ENCODE assay signal across 2 cellular contexts in genomic region chr11:76185511-76185910, GRCh38.
TF ChIP-seq lines count a peak whose summit lies in the region.

No MANE protein-coding gene starts in this region.

TF ChIP-seq in K562, 482 proteins besides CTCF, POLR2A, EP300 and RAD21:
- TF ChIP-seq NFE2 (IDR thresholded peaks at IDR 0.05; ENCODE audit: low read depth) (no peak), ZNF3 (CRISPR knock-in tag; IDR thresholded peaks at IDR 0.05) (no peak), HDAC8 (tag; IDR thresholded peaks at IDR 0.05) (no peak), STAT5A (IDR thresholded peaks at IDR 0.05; ENCODE audit: borderline replicate concordance, low read length) (no peak), RFX1 (IDR thresholded peaks at IDR 0.05) (no peak), KDM1A (IDR thresholded peaks at IDR 0.05) (no peak), ZBTB7A (IDR thresholded peaks at IDR 0.05; ENCODE audit: borderline replicate concordance, control insufficient read depth, low read depth, low read length) (no peak), THRB (CRISPR knock-in tag; conservative IDR thresholded peaks at IDR 0.05) (no peak)
- TF ChIP-seq, protein P1, sequence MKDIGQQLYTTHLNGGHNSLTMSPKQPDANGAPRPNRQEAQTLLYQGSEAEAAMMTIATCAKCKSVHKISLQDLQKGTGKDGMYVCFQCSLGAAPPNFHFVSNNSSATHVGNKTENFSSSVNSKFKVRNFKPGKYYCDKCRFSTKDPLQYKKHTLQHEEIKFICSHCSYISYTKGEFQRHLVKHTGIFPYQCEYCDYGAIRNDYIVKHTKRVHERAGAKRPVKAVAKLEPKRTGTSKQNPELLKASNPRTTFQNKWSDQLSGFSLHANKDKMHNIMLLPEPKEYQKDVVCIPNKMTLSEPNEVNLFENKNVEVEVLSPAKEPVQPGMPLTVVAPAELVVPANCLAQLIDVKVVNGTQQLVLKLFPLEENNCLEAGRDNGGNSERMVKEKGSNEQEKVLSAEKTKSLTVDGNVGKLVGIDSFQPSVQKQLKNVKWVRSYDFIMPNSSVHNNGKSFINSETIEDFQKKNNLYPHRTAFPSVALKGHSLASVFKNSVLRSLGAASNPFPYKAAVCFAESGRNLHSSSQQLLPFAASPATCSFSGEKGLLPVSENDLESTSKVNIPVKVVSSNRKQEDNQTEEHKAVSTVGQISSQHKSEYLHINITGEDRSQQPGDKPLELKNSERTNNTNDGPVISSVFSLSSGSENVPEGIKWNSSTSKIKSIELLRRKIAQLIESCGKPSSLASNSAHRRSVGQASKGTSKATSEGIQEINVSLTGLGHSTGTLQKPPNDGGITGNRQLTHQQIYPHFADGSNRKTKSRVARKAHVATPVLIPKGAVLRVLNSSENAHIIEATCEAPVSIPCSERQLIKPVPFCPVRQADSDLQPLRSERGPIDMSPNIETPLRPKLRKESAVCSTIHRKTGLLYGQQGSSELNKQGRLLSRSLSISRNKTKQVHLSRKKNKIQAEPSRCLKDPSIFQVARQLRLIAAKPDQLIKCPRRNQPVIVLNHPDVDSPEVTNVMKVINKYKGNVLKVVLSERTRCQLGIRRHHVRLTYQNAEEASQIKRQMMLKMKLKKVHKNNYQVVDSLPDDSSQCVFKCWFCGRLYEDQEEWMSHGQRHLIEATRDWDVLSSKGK (CRISPR knock-in tag; IDR thresholded peaks at IDR 0.05) = no peak
TF ChIP-seq in K562: peak in this region for 0.

TF ChIP-seq in SK-N-SH, 30 proteins besides CTCF, POLR2A, EP300 and RAD21:
- no peak for TF ChIP-seq NRF1 (IDR thresholded peaks at IDR 0.05; ENCODE audit: low read depth, low read length)
- no peak for TF ChIP-seq RXRA (IDR thresholded peaks at IDR 0.05; ENCODE audit: borderline replicate concordance, low read depth)
- TF ChIP-seq IRF3 (IDR thresholded peaks at IDR 0.05; ENCODE audit: low read depth, low read length) = no peak
- TF ChIP-seq RCOR1 (IDR thresholded peaks at IDR 0.05; ENCODE audit: low read length) = no peak
- no peak for TF ChIP-seq SMC3 (IDR thresholded peaks at IDR 0.05; ENCODE audit: low read depth, low read length)
- no peak for TF ChIP-seq RFX5 (IDR thresholded peaks at IDR 0.05; ENCODE audit: low read length)
- TF ChIP-seq, protein P2, sequence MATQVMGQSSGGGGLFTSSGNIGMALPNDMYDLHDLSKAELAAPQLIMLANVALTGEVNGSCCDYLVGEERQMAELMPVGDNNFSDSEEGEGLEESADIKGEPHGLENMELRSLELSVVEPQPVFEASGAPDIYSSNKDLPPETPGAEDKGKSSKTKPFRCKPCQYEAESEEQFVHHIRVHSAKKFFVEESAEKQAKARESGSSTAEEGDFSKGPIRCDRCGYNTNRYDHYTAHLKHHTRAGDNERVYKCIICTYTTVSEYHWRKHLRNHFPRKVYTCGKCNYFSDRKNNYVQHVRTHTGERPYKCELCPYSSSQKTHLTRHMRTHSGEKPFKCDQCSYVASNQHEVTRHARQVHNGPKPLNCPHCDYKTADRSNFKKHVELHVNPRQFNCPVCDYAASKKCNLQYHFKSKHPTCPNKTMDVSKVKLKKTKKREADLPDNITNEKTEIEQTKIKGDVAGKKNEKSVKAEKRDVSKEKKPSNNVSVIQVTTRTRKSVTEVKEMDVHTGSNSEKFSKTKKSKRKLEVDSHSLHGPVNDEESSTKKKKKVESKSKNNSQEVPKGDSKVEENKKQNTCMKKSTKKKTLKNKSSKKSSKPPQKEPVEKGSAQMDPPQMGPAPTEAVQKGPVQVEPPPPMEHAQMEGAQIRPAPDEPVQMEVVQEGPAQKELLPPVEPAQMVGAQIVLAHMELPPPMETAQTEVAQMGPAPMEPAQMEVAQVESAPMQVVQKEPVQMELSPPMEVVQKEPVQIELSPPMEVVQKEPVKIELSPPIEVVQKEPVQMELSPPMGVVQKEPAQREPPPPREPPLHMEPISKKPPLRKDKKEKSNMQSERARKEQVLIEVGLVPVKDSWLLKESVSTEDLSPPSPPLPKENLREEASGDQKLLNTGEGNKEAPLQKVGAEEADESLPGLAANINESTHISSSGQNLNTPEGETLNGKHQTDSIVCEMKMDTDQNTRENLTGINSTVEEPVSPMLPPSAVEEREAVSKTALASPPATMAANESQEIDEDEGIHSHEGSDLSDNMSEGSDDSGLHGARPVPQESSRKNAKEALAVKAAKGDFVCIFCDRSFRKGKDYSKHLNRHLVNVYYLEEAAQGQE (IDR thresholded peaks at IDR 0.05; ENCODE audit: low read depth, low read length) = no peak
- TF ChIP-seq MAX (IDR thresholded peaks at IDR 0.05; ENCODE audit: low read depth) = no peak
- TF ChIP-seq CHD2 (IDR thresholded peaks at IDR 0.05; ENCODE audit: low read length, partially characterized antibody) = no peak
- no peak for TF ChIP-seq TCF12 (IDR thresholded peaks at IDR 0.05)
- no peak for TF ChIP-seq ELF1 (IDR thresholded peaks at IDR 0.05)
- no peak for TF ChIP-seq YY1 (IDR thresholded peaks at IDR 0.05; ENCODE audit: low read depth)
- TF ChIP-seq EZH2phosphoT487 (IDR thresholded peaks at IDR 0.05; ENCODE audit: borderline replicate concordance, low read depth) = no peak
- TF ChIP-seq FOSL2 (IDR thresholded peaks at IDR 0.05; ENCODE audit: borderline replicate concordance, low read depth) = no peak
- TF ChIP-seq GABPA (IDR thresholded peaks at IDR 0.05; ENCODE audit: low read depth) = no peak
- no peak for TF ChIP-seq MEF2A (IDR thresholded peaks at IDR 0.05; ENCODE audit: borderline replicate concordance, low read depth)
- no peak for TF ChIP-seq JUND (IDR thresholded peaks at IDR 0.05)
- TF ChIP-seq, protein P3, sequence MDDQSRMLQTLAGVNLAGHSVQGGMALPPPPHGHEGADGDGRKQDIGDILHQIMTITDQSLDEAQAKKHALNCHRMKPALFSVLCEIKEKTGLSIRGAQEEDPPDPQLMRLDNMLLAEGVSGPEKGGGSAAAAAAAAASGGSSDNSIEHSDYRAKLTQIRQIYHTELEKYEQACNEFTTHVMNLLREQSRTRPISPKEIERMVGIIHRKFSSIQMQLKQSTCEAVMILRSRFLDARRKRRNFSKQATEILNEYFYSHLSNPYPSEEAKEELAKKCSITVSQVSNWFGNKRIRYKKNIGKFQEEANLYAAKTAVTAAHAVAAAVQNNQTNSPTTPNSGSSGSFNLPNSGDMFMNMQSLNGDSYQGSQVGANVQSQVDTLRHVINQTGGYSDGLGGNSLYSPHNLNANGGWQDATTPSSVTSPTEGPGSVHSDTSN (IDR thresholded peaks at IDR 0.05) = no peak
- TF ChIP-seq SIN3A (IDR thresholded peaks at IDR 0.05; ENCODE audit: borderline replicate concordance, low read depth, low read length) = no peak
- no peak for TF ChIP-seq FOXJ3 (CRISPR knock-in tag; IDR thresholded peaks at IDR 0.05)
